In genomic region chr12:62684586-62685295, GRCh38 we compare ENCODE assay signal across 11 cellular contexts.
DNase-seq lines count a peak whose midpoint lies in the region; ATAC-seq, FAIRE-seq and TF ChIP-seq lines count a peak whose summit lies in the region.
"Had no signal": no experiment of that assay in that cellular context is flagged by ENCODE, and none has a peak within 500 bp of the region (broad histone marks: within the 10 kb centered on the region; RNA-seq: fewer than 3 reads in every experiment).

No MANE protein-coding gene starts in this region.

- peaks cover 0 to 3% (median 0%) of the 10 kb centered on the region in 4 donors for H3K36me3 ChIP-seq in stomach

- intact Hi-C loops in stomach (cut with DNase I; ENCODE audit: low total_unique reads) = no loop called here

- H3K27me3 ChIP-seq in layer of hippocampus (ENCODE audit: control insufficient read depth, insufficient read depth, low read length) (no peaks in the 10 kb centered on the region), stomach (no peaks in the 10 kb centered on the region)

- H3K27ac ChIP-seq in cingulate gyrus (ENCODE audit: low read depth, low read length) = peak overlapping the region; percentile 41
- H3K27ac ChIP-seq in layer of hippocampus (ENCODE audit: low read depth, low read length) = peak overlapping the region; percentile 43
- H3K27ac ChIP-seq in stomach = peak overlapping the region in 4 of 5 donors; percentile 54 to 70 (median 67)

- peaks cover 0 to 27% (median 14%) of the 10 kb centered on the region in 4 donors for H3K4me1 ChIP-seq in stomach

- TF ChIP-seq CTCF in stomach (IDR thresholded peaks at IDR 0.05) = no peak

- TF ChIP-seq EP300 in stomach (IDR thresholded peaks at IDR 0.05) = no peak

- no peak for FAIRE-seq in GM12891 (lab: Jason Lieb, UNC)

- H3K4me3 ChIP-seq in stomach = no peak overlapping the region

- ATAC-seq in HG03520 (IDR thresholded peaks at IDR 0.05; ENCODE audit: unreplicated experiment) = no peak
- ATAC-seq: CD8-positive, alpha-beta T cell had no signal

- 82 to 88% (median 84%) methylated on average over 6 of the region's 6 CpGs for WGBS in stomach, 5 donors

- no peaks in the 10 kb centered on the region for H3K9me3 ChIP-seq in stomach

- no peak for DNase-seq in GM12891 (ENCODE audit: insufficient read length, low spot score)
- no peak for DNase-seq in stomach
- no peak for DNase-seq in Ammon's horn (ENCODE audit: low spot score)
- DNase-seq in occipital lobe (lab: John Stamatoyannopoulos, UW) = no peak
- DNase-seq in NCI-H524 (lab: John Stamatoyannopoulos, UW) = no peak
- DNase-seq: CD8-positive, alpha-beta T cell; KBM-7; NCI-H226 had no signal

- TF ChIP-seq POLR2A in GM12891 (IDR thresholded peaks at IDR 0.05; ENCODE audit: low read depth, low read length) = no peak
- no peak for TF ChIP-seq POLR2A in stomach (IDR thresholded peaks at IDR 0.05)

TF ChIP-seq in GM12891, 5 proteins besides CTCF, POLR2A, EP300 and RAD21:
- no peak for TF ChIP-seq TAF1 (IDR thresholded peaks at IDR 0.05; ENCODE audit: low read depth, low read length)
- TF ChIP-seq PAX5 (IDR thresholded peaks at IDR 0.05; ENCODE audit: insufficient read depth, low read length, severe bottlenecking) = no peak
- TF ChIP-seq SPI1 (IDR thresholded peaks at IDR 0.05; ENCODE audit: low read depth, low read length) = peak; percentile 24; the same call in 1 of the 2 replicates
